Comparison of ENCODE assay signal across 1 cellular context in the genomic region with DNA sequence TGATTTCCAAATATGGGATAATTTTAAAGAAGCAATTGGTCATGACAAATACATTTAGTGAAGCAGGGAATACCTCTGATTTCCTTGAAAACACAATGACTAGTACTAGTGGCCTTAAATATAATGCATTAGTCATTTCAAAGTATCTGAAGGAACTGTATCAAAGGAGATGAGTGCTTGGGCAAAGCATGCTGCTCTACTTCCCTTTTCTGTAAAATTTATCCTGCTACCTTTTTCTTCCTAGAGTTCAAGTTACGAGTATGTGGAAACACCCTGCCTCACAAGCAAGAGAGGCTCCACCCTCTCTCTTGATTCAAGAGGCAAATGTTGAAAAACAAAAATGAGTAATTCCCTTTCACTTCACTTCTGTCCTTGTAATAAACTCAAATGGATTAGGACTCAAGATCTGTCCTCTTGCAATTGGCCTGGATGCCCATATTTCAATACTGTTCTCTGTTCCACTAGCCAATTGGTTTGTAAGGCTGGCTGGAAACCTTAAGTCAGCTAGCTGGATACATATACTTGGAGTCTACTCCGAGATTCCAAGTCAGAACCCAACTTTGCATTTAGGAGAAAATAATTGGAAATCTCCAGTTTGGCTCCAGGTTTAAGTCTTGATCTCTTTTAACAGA.
TF ChIP-seq lines count a peak whose summit lies in the region.

No MANE protein-coding gene starts in this region.

TF ChIP-seq in endothelial cell of umbilical vein, 7 proteins besides CTCF, POLR2A, EP300 and RAD21:
- TF ChIP-seq, protein P1, sequence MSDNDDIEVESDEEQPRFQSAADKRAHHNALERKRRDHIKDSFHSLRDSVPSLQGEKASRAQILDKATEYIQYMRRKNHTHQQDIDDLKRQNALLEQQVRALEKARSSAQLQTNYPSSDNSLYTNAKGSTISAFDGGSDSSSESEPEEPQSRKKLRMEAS (IDR thresholded peaks at IDR 0.05; ENCODE audit: insufficient read depth, insufficient read length) = no peak
- TF ChIP-seq MYC (IDR thresholded peaks at IDR 0.05; ENCODE audit: low read depth, low read length) (no peak), GATA2 (IDR thresholded peaks at IDR 0.05; ENCODE audit: insufficient read depth, insufficient read length, low read depth, low read length) (no peak), POLR2AphosphoS5 (IDR thresholded peaks at IDR 0.05; ENCODE audit: insufficient read depth, low read depth, low read length) (peak; percentile 31), EZH2 (IDR thresholded peaks at IDR 0.05; ENCODE audit: borderline replicate concordance, low read depth, low read length, severe bottlenecking) (no peak), FOS (IDR thresholded peaks at IDR 0.05; ENCODE audit: borderline replicate concordance, insufficient read depth, low read length) (peak; percentile 90), JUN (IDR thresholded peaks at IDR 0.05; ENCODE audit: borderline replicate concordance, insufficient read depth, insufficient read length, low read depth) (peak; percentile 31)
TF ChIP-seq in endothelial cell of umbilical vein: peak in this region for 3.
